In the genomic region with DNA sequence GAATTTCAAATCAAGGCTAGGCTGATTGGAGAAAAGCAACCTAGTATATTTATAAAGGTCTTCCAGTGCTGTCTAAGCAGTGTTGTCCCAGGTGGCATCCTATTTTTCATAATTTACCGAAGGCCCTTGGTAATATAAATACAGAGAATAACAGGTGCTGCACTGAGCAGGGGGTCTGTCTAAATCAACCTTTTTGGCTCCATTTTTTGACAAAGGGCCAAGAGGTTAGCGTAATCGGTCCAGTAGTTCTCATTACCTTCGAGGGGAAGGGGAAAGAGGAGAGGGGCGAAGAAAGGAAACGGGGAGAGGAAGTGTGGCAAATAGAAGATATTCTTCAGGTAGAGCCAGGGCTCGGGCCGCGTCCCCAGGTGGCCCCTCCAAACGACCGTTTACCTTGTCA, we compare ENCODE assay signal across 8 cellular contexts. TPM values are rescaled to one million over a fixed set of nuclear protein-coding genes. Genes with fewer than 3 reads are reported as not detected.
A peak's percentile ranks its signal among the peaks of the same experiment; 100 is the strongest.
DNase-seq lines count a peak whose midpoint lies in the region; ATAC-seq and TF ChIP-seq lines count a peak whose summit lies in the region.

No MANE protein-coding gene starts in this region.

- TF ChIP-seq CTCF in BE2C (IDR thresholded peaks at IDR 0.05; ENCODE audit: low read depth, low read length): no peak

- H3K36me3 ChIP-seq in BE2C (no peaks in the 10 kb centered on the region), mesodermal cell (ENCODE audit: control insufficient read depth, insufficient read depth, low read length) (no peaks in the 10 kb centered on the region)

- H3K4me1 ChIP-seq in BE2C (no peaks in the 10 kb centered on the region; the same call in 1 of the 2 replicates), mesodermal cell (ENCODE audit: control insufficient read depth, insufficient read depth, low read length, poor library complexity, severe bottlenecking) (peaks cover 5% of the 10 kb centered on the region)

- DNase-seq in BE2C: no peak
- peak; percentile 72 for DNase-seq in NCI-H146 treated with DMSO at 0.1 percent for 48 hours (lab: John Stamatoyannopoulos, UW; ENCODE audit: unreplicated experiment)
- peak in 4 of 61 donors; percentile 25 to 88 (median 33) for DNase-seq in caudate nucleus (lab: John Stamatoyannopoulos, UW)
- no peak for DNase-seq in islet precursor cell
- DNase-seq in GM19238 (ENCODE audit: insufficient read length, low spot score): no peak
- DNase-seq in SKM-1 (lab: John Stamatoyannopoulos, UW; ENCODE audit: unreplicated experiment): no peak

- peak; percentile 10 for ATAC-seq in GM19452 (IDR thresholded peaks at IDR 0.05; ENCODE audit: unreplicated experiment)

- WGBS in mesodermal cell (ENCODE audit: insufficient coverage in 2 of 2), 2 experiments: 4 to 7% methylated on average over 5 of the region's 11 CpGs

- H3K9me3 ChIP-seq in BE2C (no peaks in the 10 kb centered on the region), mesodermal cell (ENCODE audit: control insufficient read depth, low read length) (no peaks in the 10 kb centered on the region)

- peak overlapping the region; percentile 96 for H3K27ac ChIP-seq in caudate nucleus (ENCODE audit: low read depth, low read length)
- H3K27ac ChIP-seq in mesodermal cell (ENCODE audit: low read depth, low read length, severe bottlenecking): peak overlapping the region; percentile 95

- H3K27me3 ChIP-seq in BE2C: no peaks in the 10 kb centered on the region

- H3K4me3 ChIP-seq in BE2C (ENCODE audit: low read depth, low read length) (peak overlapping the region; percentile 84), mesodermal cell (ENCODE audit: extremely low read depth, insufficient read depth, low read length, poor library complexity, severe bottlenecking) (peak overlapping the region; percentile 95)

RNA-seq across cellular contexts. Expression of a gene that starts 0.8 kb away (rescaled TPM):
- 11.1 TPM for polyA plus RNA-seq in BE2C (2012; ENCODE audit: insufficient read depth, insufficient read length, low read depth)
- 24.0 TPM for polyA plus RNA-seq in mesodermal cell (2013, experiment 1 of 2)
- polyA plus RNA-seq in mesodermal cell (2013, experiment 2 of 2): 22.1 TPM

RNA-seq across cellular contexts. Expression of a gene that starts 37.2 kb away (rescaled TPM):
- not detected for polyA plus RNA-seq in BE2C (2012; ENCODE audit: insufficient read depth, insufficient read length, low read depth)
- not detected for polyA plus RNA-seq in mesodermal cell (2013, experiment 1 of 2)
- not detected for polyA plus RNA-seq in mesodermal cell (2013, experiment 2 of 2)
